In genomic region chr6:149751239-149751638, GRCh38 we compare ENCODE assay signal across 1 cellular context.
TF ChIP-seq lines count a peak whose summit lies in the region.

No MANE protein-coding gene starts in this region.

TF ChIP-seq in neural cell, 6 proteins besides CTCF, POLR2A, EP300 and RAD21 (continued from another document):
- TF ChIP-seq MXI1 (conservative IDR thresholded peaks at IDR 0.05; ENCODE audit: poor library complexity, severe bottlenecking): no peak
